Comparison of ENCODE assay signal across 8 cellular contexts in the genomic region with DNA sequence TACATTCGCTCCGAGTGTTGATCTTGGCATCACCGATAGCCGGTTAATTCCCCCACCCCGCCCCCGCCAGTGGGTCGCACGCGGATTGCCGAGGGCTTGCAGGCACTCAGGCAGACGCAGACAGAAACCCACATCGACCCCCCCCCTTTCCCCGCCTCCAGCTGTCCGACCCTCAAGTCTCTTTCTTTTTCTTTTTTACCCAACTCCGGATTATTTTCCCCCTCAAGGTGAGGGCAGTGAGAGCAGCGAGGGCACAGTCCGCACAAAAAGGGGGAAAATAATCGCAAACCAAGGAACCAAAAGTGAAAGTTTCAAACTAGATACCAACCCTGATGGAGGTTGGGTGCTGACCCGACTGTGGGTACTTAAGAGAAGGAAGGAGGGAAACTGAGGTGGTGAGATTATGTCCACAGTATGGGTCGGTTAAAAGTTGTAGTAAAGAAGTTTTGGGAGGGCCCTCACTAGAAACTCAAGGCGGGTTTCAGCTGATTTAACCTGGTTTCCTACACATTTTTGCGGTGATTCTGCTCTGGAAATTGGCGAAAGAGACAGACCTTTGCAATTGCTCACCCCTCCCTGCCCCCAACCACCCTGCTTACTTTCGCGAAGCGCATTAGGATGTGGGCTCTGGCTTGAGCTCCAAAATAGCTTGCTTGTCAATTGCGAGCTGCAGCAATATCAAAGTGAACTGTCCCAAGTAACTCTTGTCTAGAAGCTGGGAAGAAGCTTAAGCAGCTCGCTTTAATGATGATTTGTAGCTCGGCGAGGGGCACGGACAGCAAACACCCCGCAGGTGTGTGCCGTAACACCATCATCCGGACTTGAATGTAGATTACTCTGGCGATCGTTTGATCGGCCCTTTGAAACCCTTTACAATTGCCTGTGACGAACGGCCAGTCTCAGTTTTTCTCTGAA. TPM values are rescaled to one million over a fixed set of nuclear protein-coding genes. Genes with fewer than 3 reads are reported as not detected.
DNase-seq lines count a peak whose midpoint lies in the region; ATAC-seq and TF ChIP-seq lines count a peak whose summit lies in the region.

No MANE protein-coding gene starts in this region.

- peaks cover 7 to 68% (median 52%) of the 10 kb centered on the region in 8 donors for H3K9me3 Mint-ChIP-seq in CD4-positive, alpha-beta memory T cell
- no peaks in the 10 kb centered on the region for H3K9me3 Mint-ChIP-seq in endodermal cell

- no peak for ATAC-seq in GM21576 (IDR thresholded peaks at IDR 0.05; ENCODE audit: unreplicated experiment)

- peaks cover 5 to 10% of the 10 kb centered on the region in 2 donors for H3K36me3 Mint-ChIP-seq in CD4-positive, alpha-beta memory T cell
- no peaks in the 10 kb centered on the region for H3K36me3 Mint-ChIP-seq in endodermal cell (ENCODE audit: low read depth)

- no peak overlapping the region for H2AFZ ChIP-seq in neuron (ENCODE audit: low read depth, low read length)

- POLR2A ChIA-PET in CD4-positive, alpha-beta memory T cell (lab: Charles Lee; ENCODE audit: partially characterized antibody): no interaction called here

- H3K27me3 Mint-ChIP-seq in CD4-positive, alpha-beta memory T cell: peaks cover 67 to 76% of the 10 kb centered on the region in 2 donors
- peaks cover 92% of the 10 kb centered on the region for H3K27me3 Mint-ChIP-seq in endodermal cell (ENCODE audit: insufficient read depth)

- H3K27ac ChIP-seq in CD4-positive, alpha-beta memory T cell (ENCODE audit: low read depth, low read length): no peak overlapping the region
- peak overlapping the region; percentile 95 for H3K27ac ChIP-seq in endodermal cell (ENCODE audit: low read depth, low read length)

- peak overlapping the region; percentile 17 for H3K4me3 ChIP-seq in CD4-positive, alpha-beta memory T cell (ENCODE audit: low read length in 2 of 2)
- H3K4me3 ChIP-seq in endodermal cell (ENCODE audit: low read length) (peak overlapping the region; percentile 72), neuron (ENCODE audit: low read length) (peak overlapping the region; percentile 44)

- no peak overlapping the region for H3K9ac ChIP-seq in endodermal cell (ENCODE audit: extremely low read depth, low read length, poor library complexity, severe bottlenecking)

- no peaks in the 10 kb centered on the region for H3K36me3 ChIP-seq in CD4-positive, alpha-beta memory T cell (ENCODE audit: insufficient read depth, low read length)
- H3K36me3 ChIP-seq in endodermal cell (ENCODE audit: control insufficient read depth, insufficient read depth, low read length) (no peaks in the 10 kb centered on the region), neuron (ENCODE audit: insufficient read depth, low read length) (peaks cover 23% of the 10 kb centered on the region)

- H3K9me3 ChIP-seq in CD4-positive, alpha-beta memory T cell (ENCODE audit: control insufficient read depth in 1 of 2, low read length in 2 of 2): no peaks in the 10 kb centered on the region
- no peaks in the 10 kb centered on the region for H3K9me3 ChIP-seq in endodermal cell (ENCODE audit: control insufficient read depth, low read length)
- no peaks in the 10 kb centered on the region for H3K9me3 ChIP-seq in neuron (ENCODE audit: low read length)

- TF ChIP-seq CTCF in endodermal cell (conservative IDR thresholded peaks at IDR 0.05): no peak

- H3K4me1 Mint-ChIP-seq in CD4-positive, alpha-beta memory T cell: peaks cover 9 to 18% (median 12%) of the 10 kb centered on the region in 4 donors
- H3K4me1 Mint-ChIP-seq in endodermal cell: peaks cover 38% of the 10 kb centered on the region

- peaks cover 12% of the 10 kb centered on the region for H3K4me1 ChIP-seq in CD4-positive, alpha-beta memory T cell (ENCODE audit: insufficient read depth, low read length)
- H3K4me1 ChIP-seq in endodermal cell (ENCODE audit: control insufficient read depth, insufficient read depth, low read length) (no peaks in the 10 kb centered on the region), neuron (ENCODE audit: insufficient read depth, low read length) (peaks cover 94% of the 10 kb centered on the region)

- CTCF ChIA-PET in CD4-positive, alpha-beta memory T cell (lab: Charles Lee; ENCODE audit: partially characterized antibody): interaction anchor here (0.9 kb wide), 1 partner anchor 26 kb away, joined by 3 read pairs; no protein-coding TSS in a partner anchor

- H3K27ac Mint-ChIP-seq in CD4-positive, alpha-beta memory T cell: peak overlapping the region in 4 of 7 donors; percentile 38 to 75 (median 50)
- H3K27ac Mint-ChIP-seq in endodermal cell: no peak overlapping the region

- 2 to 6% methylated on average over 20 to 39 of the region's 39 CpGs for WGBS in endodermal cell (ENCODE audit: insufficient coverage in 1 of 2, insufficient read length in 1 of 2), 2 experiments

- DNase-seq in CD4-positive, alpha-beta memory T cell: no peak
- peak; percentile 73 for DNase-seq in NCI-H2196 treated with DMSO at 0.1 percent for 48 hours (lab: John Stamatoyannopoulos, UW; ENCODE audit: unreplicated experiment)
- DNase-seq in endodermal cell: peak; percentile 76
- no peak for DNase-seq in NCI-H2171 (lab: John Stamatoyannopoulos, UW)
- no peak for DNase-seq in NCI-H1436 (lab: John Stamatoyannopoulos, UW)
- DNase-seq in NCI-H1694 treated with DMSO at 0.1 percent for 48 hours (lab: John Stamatoyannopoulos, UW): no peak

- peak overlapping the region; percentile 72 to 87 (median 76) for H3K4me3 Mint-ChIP-seq in CD4-positive, alpha-beta memory T cell
- peak overlapping the region; percentile 47 for H3K4me3 Mint-ChIP-seq in endodermal cell

- intact Hi-C loops in CD4-positive, alpha-beta memory T cell (cut with micrococcal nuclease): no loop called here

- H3K27me3 ChIP-seq in CD4-positive, alpha-beta memory T cell (ENCODE audit: insufficient read depth, low read length): peaks cover 55% of the 10 kb centered on the region
- H3K27me3 ChIP-seq in endodermal cell (ENCODE audit: control insufficient read depth, insufficient read depth, low read length, poor library complexity, severe bottlenecking) (peaks cover 91% of the 10 kb centered on the region), neuron (ENCODE audit: insufficient read depth, low read length) (no peaks in the 10 kb centered on the region)

RNA-seq across cellular contexts. Expression of gene SOX2, which starts 15.7 kb away (rescaled TPM):
- total RNA-seq in CD4-positive, alpha-beta memory T cell: not detected
- not detected for polyA plus RNA-seq in CD4-positive, alpha-beta memory T cell
- 10 to 100 TPM in 1 of 2 donors, 1 to 10 TPM in 1; 1.8 to 39.5 TPM for total RNA-seq in endodermal cell
- 240 TPM for polyA plus RNA-seq in endodermal cell (2013, experiment 1 of 2)
- 203 TPM for polyA plus RNA-seq in endodermal cell (2013, experiment 2 of 2)

Comparison
In these comparisons a context has a peak if more than half of its experiments do, and no peak if none do; other contexts are left out.
1. DNase-seq: peak in NCI-H2196 treated with DMSO at 0.1 percent for 48 hours (single experiment) and endodermal cell (single experiment); none in CD4-positive, alpha-beta memory T cell (0 of 5), NCI-H2171 (single experiment), NCI-H1436 (single experiment) and NCI-H1694 treated with DMSO at 0.1 percent for 48 hours (single experiment).
2. H3K4me3 ChIP-seq: peak in every context shown above with its lines; median percentile 72 in endodermal cell; 44 in neuron; 17 in CD4-positive, alpha-beta memory T cell.